Comparison of ENCODE assay signal across 9 cellular contexts in the genomic region with DNA sequence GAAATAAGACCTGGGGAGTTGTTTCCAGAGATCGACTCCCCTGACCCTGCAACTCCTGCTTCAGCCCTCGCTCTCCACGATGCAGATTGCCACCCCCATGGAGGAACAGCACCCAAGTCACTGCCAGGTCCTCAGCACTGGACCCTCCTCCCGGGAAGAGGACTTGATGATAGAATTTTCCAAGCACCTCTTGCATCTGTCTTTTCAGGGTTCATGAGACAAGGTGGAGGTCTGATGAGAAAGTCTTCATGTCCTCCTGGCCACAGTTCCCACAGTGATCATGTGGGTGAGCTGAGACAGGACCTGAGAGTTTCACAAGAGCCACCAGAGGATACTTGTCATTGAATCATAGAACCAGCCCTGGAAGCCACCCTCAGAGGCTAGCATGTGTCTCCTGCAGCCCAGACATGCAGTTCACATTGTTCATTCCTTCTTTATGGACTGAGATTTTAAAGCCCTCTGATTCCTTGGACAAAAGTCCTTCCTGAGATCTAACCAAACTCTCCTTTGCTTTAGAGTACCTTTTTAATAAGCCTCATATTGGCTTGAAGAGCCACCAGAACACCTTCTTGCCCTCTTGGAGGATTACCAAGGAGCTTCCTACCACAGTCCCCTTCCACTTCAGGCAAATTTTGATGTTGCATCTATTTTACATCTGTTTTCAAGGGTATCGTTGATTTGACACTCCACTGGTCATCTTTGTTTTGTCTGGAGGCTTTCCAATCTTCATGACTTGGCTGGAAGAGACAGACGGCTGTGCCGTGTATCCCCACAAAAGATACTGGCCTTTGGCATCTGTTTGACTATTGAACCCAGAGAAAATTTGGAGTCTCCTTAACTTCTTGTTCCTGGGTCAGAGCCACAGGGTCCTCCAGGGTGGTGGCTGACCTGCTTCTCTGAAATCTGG.
DNase-seq lines count a peak whose midpoint lies in the region; ATAC-seq and TF ChIP-seq lines count a peak whose summit lies in the region.
"Had no signal": no experiment of that assay in that cellular context is flagged by ENCODE, and none has a peak within 500 bp of the region (broad histone marks: within the 10 kb centered on the region; RNA-seq: fewer than 3 reads in every experiment).

No MANE protein-coding gene starts in this region.

- H3K4me1 ChIP-seq in breast epithelium (peaks cover 0 to 30% of the 10 kb centered on the region in 2 donors), lower lobe of right lung (peaks cover 35% of the 10 kb centered on the region)
- H3K4me1 ChIP-seq: neural progenitor cell had no signal

- H3K4me3 Mint-ChIP-seq in MCF 10A (ENCODE audit: unreplicated experiment) (no peak overlapping the region), osteocyte (ENCODE audit: unreplicated experiment) (no peak overlapping the region)
- H3K4me3 Mint-ChIP-seq in activated CD8-positive, alpha-beta T cell treated with anti-CD3 and anti-CD28 coated beads for 36 hours = no peak overlapping the region
- H3K4me3 Mint-ChIP-seq in activated T-cell treated with anti-CD3 and anti-CD28 coated beads, Interleukin-2, amount 50 U/mL, for 4 hours = no peak overlapping the region
- H3K4me3 Mint-ChIP-seq: neural progenitor cell had no signal

- no peak overlapping the region for H3K4me3 ChIP-seq in breast epithelium
- H3K4me3 ChIP-seq in lower lobe of right lung = no peak overlapping the region
- H3K4me3 ChIP-seq: neural progenitor cell had no signal

- intact Hi-C loops in breast epithelium (cut with DNase I; ENCODE audit: low total_unique reads) = no loop called here
- intact Hi-C loops in MCF 10A (cut with micrococcal nuclease) = no loop called here
- intact Hi-C loops in activated CD8-positive, alpha-beta T cell treated with anti-CD3 and anti-CD28 coated beads for 36 hours (cut with micrococcal nuclease) = no loop called here
- intact Hi-C loops in lower lobe of right lung (cut with DNase I) = no loop called here

- no peaks in the 10 kb centered on the region for H3K36me3 Mint-ChIP-seq in MCF 10A (ENCODE audit: insufficient read depth, unreplicated experiment)
- H3K36me3 Mint-ChIP-seq in activated CD8-positive, alpha-beta T cell treated with anti-CD3 and anti-CD28 coated beads for 36 hours (ENCODE audit: low read depth) = peaks cover 53% of the 10 kb centered on the region
- peaks cover 33% of the 10 kb centered on the region for H3K36me3 Mint-ChIP-seq in activated T-cell treated with anti-CD3 and anti-CD28 coated beads, Interleukin-2, amount 50 U/mL, for 4 hours (ENCODE audit: insufficient read depth)
- H3K36me3 Mint-ChIP-seq in osteocyte (ENCODE audit: unreplicated experiment) = peaks cover 5% of the 10 kb centered on the region
- H3K36me3 Mint-ChIP-seq: neural progenitor cell had no signal

- TF ChIP-seq CTCF in breast epithelium (IDR thresholded peaks at IDR 0.05) = no peak
- no peak for TF ChIP-seq CTCF in MCF 10A (IDR thresholded peaks at IDR 0.05; ENCODE audit: unreplicated experiment)
- TF ChIP-seq CTCF in activated CD8-positive, alpha-beta T cell treated with anti-CD3 and anti-CD28 coated beads for 36 hours (IDR thresholded peaks at IDR 0.05) = no peak
- no peak for TF ChIP-seq CTCF in lower lobe of right lung (IDR thresholded peaks at IDR 0.05)
- no peak for TF ChIP-seq CTCF in osteocyte (IDR thresholded peaks at IDR 0.05)

- H3K9me3 ChIP-seq in breast epithelium (no peaks in the 10 kb centered on the region), lower lobe of right lung (no peaks in the 10 kb centered on the region)

- TF ChIP-seq POLR2A in breast epithelium (IDR thresholded peaks at IDR 0.05) = no peak

- H3K27me3 ChIP-seq in breast epithelium (no peaks in the 10 kb centered on the region), lower lobe of right lung (ENCODE audit: low read depth) (no peaks in the 10 kb centered on the region)
- H3K27me3 ChIP-seq: neural progenitor cell had no signal

- ATAC-seq in HG02970 (IDR thresholded peaks at IDR 0.05; ENCODE audit: low FRiP score, unreplicated experiment) = peak; percentile 35
- peak; percentile 57 for ATAC-seq in activated CD8-positive, alpha-beta T cell treated with anti-CD3 and anti-CD28 coated beads for 36 hours
- no peak for ATAC-seq in activated T-cell treated with anti-CD3 and anti-CD28 coated beads, Interleukin-2, amount 50 U/mL, for 4 hours
- no peak for ATAC-seq in lower lobe of right lung

- H3K27ac Mint-ChIP-seq in MCF 10A (ENCODE audit: low read depth, unreplicated experiment) (no peak overlapping the region), osteocyte (ENCODE audit: unreplicated experiment) (no peak overlapping the region)
- peak overlapping the region; percentile 36 for H3K27ac Mint-ChIP-seq in activated CD8-positive, alpha-beta T cell treated with anti-CD3 and anti-CD28 coated beads for 36 hours

- BruUV-seq in MCF 10A (replicated peaks; lab: Mats Ljungman, UMichigan) = no TSS peak

- no peaks in the 10 kb centered on the region for H3K36me3 ChIP-seq in breast epithelium
- H3K36me3 ChIP-seq in lower lobe of right lung = peaks cover 3% of the 10 kb centered on the region
- H3K36me3 ChIP-seq: neural progenitor cell had no signal

- H3K27me3 Mint-ChIP-seq in MCF 10A (ENCODE audit: insufficient read depth, unreplicated experiment) (no peaks in the 10 kb centered on the region), osteocyte (ENCODE audit: unreplicated experiment) (no peaks in the 10 kb centered on the region)
- no peaks in the 10 kb centered on the region for H3K27me3 Mint-ChIP-seq in activated CD8-positive, alpha-beta T cell treated with anti-CD3 and anti-CD28 coated beads for 36 hours
- no peaks in the 10 kb centered on the region for H3K27me3 Mint-ChIP-seq in activated T-cell treated with anti-CD3 and anti-CD28 coated beads, Interleukin-2, amount 50 U/mL, for 4 hours (ENCODE audit: low read depth)

- POLR2A ChIA-PET in MCF 10A (lab: Yijun Ruan, JAX) = no interaction called here
- POLR2A ChIA-PET in activated CD8-positive, alpha-beta T cell treated with anti-CD3 and anti-CD28 coated beads for 36 hours (lab: Charles Lee) = no interaction called here

- peaks cover 20% of the 10 kb centered on the region for H3K4me1 Mint-ChIP-seq in MCF 10A (ENCODE audit: insufficient read depth, unreplicated experiment)
- peaks cover 41% of the 10 kb centered on the region for H3K4me1 Mint-ChIP-seq in activated CD8-positive, alpha-beta T cell treated with anti-CD3 and anti-CD28 coated beads for 36 hours (ENCODE audit: low read depth)
- peaks cover 20% of the 10 kb centered on the region for H3K4me1 Mint-ChIP-seq in activated T-cell treated with anti-CD3 and anti-CD28 coated beads, Interleukin-2, amount 50 U/mL, for 4 hours (ENCODE audit: low read depth)
- peaks cover 25% of the 10 kb centered on the region for H3K4me1 Mint-ChIP-seq in osteocyte (ENCODE audit: unreplicated experiment)

- CTCF ChIA-PET in MCF 10A (lab: Yijun Ruan, JAX) = interaction anchor here (0.7 kb wide), 1 partner anchor 33 kb away, joined by 4 read pairs; no protein-coding TSS in a partner anchor
- CTCF ChIA-PET in activated CD8-positive, alpha-beta T cell treated with anti-CD3 and anti-CD28 coated beads for 36 hours (lab: Charles Lee) = interaction anchor here (1.3 to 1.6 kb wide), 2 partner anchors 26 to 43 kb away, joined by 3 to 6 read pairs; no protein-coding TSS in a partner anchor

- DNase-seq in breast epithelium (ENCODE audit: low spot score in 2 of 2) (no peak), MCF 10A (ENCODE audit: unreplicated experiment) (no peak), lower lobe of right lung (no peak), osteocyte (ENCODE audit: extremely low spot score, unreplicated experiment) (no peak)
- peak; percentile 47 for DNase-seq in activated CD8-positive, alpha-beta T cell treated with anti-CD3 and anti-CD28 coated beads for 36 hours
- DNase-seq in stimulated activated CD4-positive, alpha-beta T cell treated with anti-CD3 and anti-CD28 coated beads, Interleukin-2, amount 100 ng/mL, for 48 hours = no peak
- DNase-seq in activated T-cell treated with anti-CD3 and anti-CD28 coated beads, Interleukin-2, amount 50 U/mL, for 4 hours = no peak

- peak overlapping the region; percentile 7 to 61 for H3K27ac ChIP-seq in breast epithelium
- H3K27ac ChIP-seq in lower lobe of right lung = no peak overlapping the region
- H3K27ac ChIP-seq: neural progenitor cell had no signal

- H3K9me3 Mint-ChIP-seq in MCF 10A (ENCODE audit: unreplicated experiment) (no peaks in the 10 kb centered on the region), osteocyte (ENCODE audit: unreplicated experiment) (no peaks in the 10 kb centered on the region)
- no peaks in the 10 kb centered on the region for H3K9me3 Mint-ChIP-seq in activated CD8-positive, alpha-beta T cell treated with anti-CD3 and anti-CD28 coated beads for 36 hours
- H3K9me3 Mint-ChIP-seq in activated T-cell treated with anti-CD3 and anti-CD28 coated beads, Interleukin-2, amount 50 U/mL, for 4 hours = no peaks in the 10 kb centered on the region
- H3K9me3 Mint-ChIP-seq: neural progenitor cell had no signal

Comparison
In these comparisons a context has a peak if more than half of its experiments do, and no peak if none do; other contexts are left out.
1. ATAC-seq: peak in HG02970 (single experiment) and activated CD8-positive, alpha-beta T cell treated with anti-CD3 and anti-CD28 coated beads for 36 hours (single experiment); none in activated T-cell treated with anti-CD3 and anti-CD28 coated beads, Interleukin-2, amount 50 U/mL, for 4 hours (0 of 2) and lower lobe of right lung (0 of 2).